Comparison of ENCODE assay signal across 1 cellular context in genomic region chr4:88523325-88524129, GRCh38.
TF ChIP-seq lines count a peak whose summit lies in the region.

Gene PYURF, minus strand, starts transcription at chr4:88523776. Its CDS starts 76 bp downstream, at chr4:88523700.

TF ChIP-seq in HepG2, 621 proteins besides CTCF, POLR2A, EP300 and RAD21 (continued from another document and continues in another):
- TF ChIP-seq, protein P1, sequence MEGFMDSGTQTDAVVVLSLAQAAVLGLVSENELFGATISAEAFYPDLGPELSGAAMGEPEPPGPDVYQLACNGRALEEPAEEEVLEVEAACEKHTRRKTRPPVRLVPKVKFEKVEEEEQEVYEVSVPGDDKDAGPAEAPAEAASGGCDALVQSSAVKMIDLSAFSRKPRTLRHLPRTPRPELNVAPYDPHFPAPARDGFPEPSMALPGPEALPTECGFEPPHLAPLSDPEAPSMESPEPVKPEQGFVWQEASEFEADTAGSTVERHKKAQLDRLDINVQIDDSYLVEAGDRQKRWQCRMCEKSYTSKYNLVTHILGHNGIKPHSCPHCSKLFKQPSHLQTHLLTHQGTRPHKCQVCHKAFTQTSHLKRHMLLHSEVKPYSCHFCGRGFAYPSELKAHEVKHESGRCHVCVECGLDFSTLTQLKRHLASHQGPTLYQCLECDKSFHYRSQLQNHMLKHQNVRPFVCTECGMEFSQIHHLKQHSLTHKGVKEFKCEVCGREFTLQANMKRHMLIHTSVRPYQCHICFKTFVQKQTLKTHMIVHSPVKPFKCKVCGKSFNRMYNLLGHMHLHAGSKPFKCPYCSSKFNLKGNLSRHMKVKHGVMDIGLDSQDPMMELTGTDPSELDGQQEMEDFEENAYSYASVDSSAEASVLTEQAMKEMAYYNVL (CRISPR knock-in tag; IDR thresholded peaks at IDR 0.05; ENCODE audit: borderline replicate concordance) = peak; percentile 80
- peak; percentile 86; the same call in 1 of the 2 replicates for TF ChIP-seq NAIF1 (CRISPR knock-in tag; IDR thresholded peaks at IDR 0.05; ENCODE audit: borderline replicate concordance)
- TF ChIP-seq ZNF180 (CRISPR knock-in tag; IDR thresholded peaks at IDR 0.05; ENCODE audit: borderline replicate concordance, low read depth) = no peak
- peak; percentile 84 for TF ChIP-seq MED1 (CRISPR knock-in tag; IDR thresholded peaks at IDR 0.05)
- no peak; the same call in none of the 2 replicates for TF ChIP-seq SAFB2 (CRISPR knock-in tag; IDR thresholded peaks at IDR 0.05; ENCODE audit: borderline replicate concordance, low read depth)
- TF ChIP-seq, protein P2, sequence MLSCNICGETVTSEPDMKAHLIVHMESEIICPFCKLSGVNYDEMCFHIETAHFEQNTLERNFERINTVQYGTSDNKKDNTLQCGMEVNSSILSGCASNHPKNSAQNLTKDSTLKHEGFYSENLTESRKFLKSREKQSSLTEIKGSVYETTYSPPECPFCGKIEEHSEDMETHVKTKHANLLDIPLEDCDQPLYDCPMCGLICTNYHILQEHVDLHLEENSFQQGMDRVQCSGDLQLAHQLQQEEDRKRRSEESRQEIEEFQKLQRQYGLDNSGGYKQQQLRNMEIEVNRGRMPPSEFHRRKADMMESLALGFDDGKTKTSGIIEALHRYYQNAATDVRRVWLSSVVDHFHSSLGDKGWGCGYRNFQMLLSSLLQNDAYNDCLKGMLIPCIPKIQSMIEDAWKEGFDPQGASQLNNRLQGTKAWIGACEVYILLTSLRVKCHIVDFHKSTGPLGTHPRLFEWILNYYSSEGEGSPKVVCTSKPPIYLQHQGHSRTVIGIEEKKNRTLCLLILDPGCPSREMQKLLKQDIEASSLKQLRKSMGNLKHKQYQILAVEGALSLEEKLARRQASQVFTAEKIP (CRISPR knock-in tag; IDR thresholded peaks at IDR 0.05; ENCODE audit: borderline replicate concordance) = no peak
- no peak for TF ChIP-seq ZNF17 (CRISPR knock-in tag; IDR thresholded peaks at IDR 0.05)
- no peak for TF ChIP-seq ZNF234 (CRISPR knock-in tag; conservative IDR thresholded peaks at IDR 0.05)
- no peak for TF ChIP-seq ZNF652 (CRISPR knock-in tag; IDR thresholded peaks at IDR 0.05; ENCODE audit: borderline replicate concordance, low read depth)
- TF ChIP-seq CENPX (CRISPR knock-in tag; IDR thresholded peaks at IDR 0.05) = no peak
- TF ChIP-seq, protein P3, sequence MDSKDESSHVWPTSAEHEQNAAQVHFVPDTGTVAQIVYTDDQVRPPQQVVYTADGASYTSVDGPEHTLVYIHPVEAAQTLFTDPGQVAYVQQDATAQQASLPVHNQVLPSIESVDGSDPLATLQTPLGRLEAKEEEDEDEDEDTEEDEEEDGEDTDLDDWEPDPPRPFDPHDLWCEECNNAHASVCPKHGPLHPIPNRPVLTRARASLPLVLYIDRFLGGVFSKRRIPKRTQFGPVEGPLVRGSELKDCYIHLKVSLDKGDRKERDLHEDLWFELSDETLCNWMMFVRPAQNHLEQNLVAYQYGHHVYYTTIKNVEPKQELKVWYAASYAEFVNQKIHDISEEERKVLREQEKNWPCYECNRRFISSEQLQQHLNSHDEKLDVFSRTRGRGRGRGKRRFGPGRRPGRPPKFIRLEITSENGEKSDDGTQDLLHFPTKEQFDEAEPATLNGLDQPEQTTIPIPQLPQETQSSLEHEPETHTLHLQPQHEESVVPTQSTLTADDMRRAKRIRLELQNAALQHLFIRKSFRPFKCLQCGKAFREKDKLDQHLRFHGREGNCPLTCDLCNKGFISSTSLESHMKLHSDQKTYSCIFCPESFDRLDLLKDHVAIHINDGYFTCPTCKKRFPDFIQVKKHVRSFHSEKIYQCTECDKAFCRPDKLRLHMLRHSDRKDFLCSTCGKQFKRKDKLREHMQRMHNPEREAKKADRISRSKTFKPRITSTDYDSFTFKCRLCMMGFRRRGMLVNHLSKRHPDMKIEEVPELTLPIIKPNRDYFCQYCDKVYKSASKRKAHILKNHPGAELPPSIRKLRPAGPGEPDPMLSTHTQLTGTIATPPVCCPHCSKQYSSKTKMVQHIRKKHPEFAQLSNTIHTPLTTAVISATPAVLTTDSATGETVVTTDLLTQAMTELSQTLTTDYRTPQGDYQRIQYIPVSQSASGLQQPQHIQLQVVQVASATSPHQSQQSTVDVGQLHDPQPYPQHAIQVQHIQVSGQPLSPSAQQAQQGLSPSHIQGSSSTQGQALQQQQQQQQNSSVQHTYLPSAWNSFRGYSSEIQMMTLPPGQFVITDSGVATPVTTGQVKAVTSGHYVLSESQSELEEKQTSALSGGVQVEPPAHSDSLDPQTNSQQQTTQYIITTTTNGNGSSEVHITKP (CRISPR knock-in tag; IDR thresholded peaks at IDR 0.05; ENCODE audit: low read depth) = peak; percentile 20; the same call in 1 of the 2 replicates
- peak; percentile 79 for TF ChIP-seq ZNF563 (CRISPR knock-in tag; IDR thresholded peaks at IDR 0.05)
- peak; percentile 92; the same call in 1 of the 2 replicates for TF ChIP-seq MIER3 (CRISPR knock-in tag; IDR thresholded peaks at IDR 0.05; ENCODE audit: borderline replicate concordance)
- TF ChIP-seq TCF12 (IDR thresholded peaks at IDR 0.05) = no peak
- TF ChIP-seq TCF12 (CRISPR knock-in tag; IDR thresholded peaks at IDR 0.05) = peak; percentile 58; the same call in 1 of the 2 replicates
- peak; percentile 57 for TF ChIP-seq FOXP4 (CRISPR knock-in tag; IDR thresholded peaks at IDR 0.05)
- TF ChIP-seq ZNF382 (CRISPR knock-in tag; IDR thresholded peaks at IDR 0.05; ENCODE audit: borderline replicate concordance) = no peak
- TF ChIP-seq ZNF557 (CRISPR knock-in tag; IDR thresholded peaks at IDR 0.05) = peak; percentile 51; the same call in 1 of the 2 replicates
- TF ChIP-seq NFIC (IDR thresholded peaks at IDR 0.05; ENCODE audit: low read length) = no peak
- TF ChIP-seq ZNF546 (CRISPR knock-in tag; conservative IDR thresholded peaks at IDR 0.05) = peak; percentile 94; the same call in 1 of the 2 replicates
- TF ChIP-seq JUND (CRISPR knock-in tag; IDR thresholded peaks at IDR 0.05) = 0 out of 2 replicates have a peak, but pooled peaks have one; percentile 45
- peak; percentile 9; the same call in 1 of the 2 replicates for TF ChIP-seq FOSL1 (CRISPR knock-in tag; IDR thresholded peaks at IDR 0.05; ENCODE audit: borderline replicate concordance)
- no peak; the same call in 1 of the 2 replicates for TF ChIP-seq SP140L (CRISPR knock-in tag; IDR thresholded peaks at IDR 0.05; ENCODE audit: borderline replicate concordance)
- peak; percentile 99 for TF ChIP-seq ZNF235 (CRISPR knock-in tag; IDR thresholded peaks at IDR 0.05; ENCODE audit: borderline replicate concordance)
- TF ChIP-seq SRSF1 (optimal IDR thresholded peaks at IDR 0.05; ENCODE audit: low read depth, low read length) = peak; percentile 78
- TF ChIP-seq ZNF766 (CRISPR knock-in tag; IDR thresholded peaks at IDR 0.05; ENCODE audit: borderline replicate concordance) = no peak; the same call in 1 of the 2 replicates
- TF ChIP-seq HOXA9 (CRISPR knock-in tag; IDR thresholded peaks at IDR 0.05; ENCODE audit: borderline replicate concordance) = peak; percentile 91
- TF ChIP-seq ZNF224 (CRISPR knock-in tag; IDR thresholded peaks at IDR 0.05) = 0 out of 2 replicates have a peak, but pooled peaks have one; percentile 28
- TF ChIP-seq, protein P4, sequence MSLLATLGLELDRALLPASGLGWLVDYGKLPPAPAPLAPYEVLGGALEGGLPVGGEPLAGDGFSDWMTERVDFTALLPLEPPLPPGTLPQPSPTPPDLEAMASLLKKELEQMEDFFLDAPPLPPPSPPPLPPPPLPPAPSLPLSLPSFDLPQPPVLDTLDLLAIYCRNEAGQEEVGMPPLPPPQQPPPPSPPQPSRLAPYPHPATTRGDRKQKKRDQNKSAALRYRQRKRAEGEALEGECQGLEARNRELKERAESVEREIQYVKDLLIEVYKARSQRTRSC (CRISPR knock-in tag; IDR thresholded peaks at IDR 0.05; ENCODE audit: low read depth) = peak; percentile 97
- TF ChIP-seq TARDBP (CRISPR knock-in tag; IDR thresholded peaks at IDR 0.05) = peak; percentile 64; the same call in 1 of the 2 replicates
- peak; percentile 35; the same call in 1 of the 2 replicates for TF ChIP-seq HCFC1 (IDR thresholded peaks at IDR 0.05; ENCODE audit: low read depth, low read length)
- TF ChIP-seq RFX3 (CRISPR knock-in tag; IDR thresholded peaks at IDR 0.05) = no peak
- no peak for TF ChIP-seq GPN1 (CRISPR knock-in tag; IDR thresholded peaks at IDR 0.05; ENCODE audit: borderline replicate concordance)
- TF ChIP-seq KDM1A (CRISPR knock-in tag; IDR thresholded peaks at IDR 0.05) = 0 out of 2 replicates have a peak, but pooled peaks have one; percentile 32
- peak; percentile 68; the same call in 1 of the 2 replicates for TF ChIP-seq SATB2 (CRISPR knock-in tag; IDR thresholded peaks at IDR 0.05)
- TF ChIP-seq HMG20B (CRISPR knock-in tag; conservative IDR thresholded peaks at IDR 0.05) = no peak; the same call in 1 of the 2 replicates
- TF ChIP-seq NFKBIZ (CRISPR knock-in tag; IDR thresholded peaks at IDR 0.05) = 0 out of 2 replicates have a peak, but pooled peaks have one; percentile 63
- no peak for TF ChIP-seq TBL1XR1 (IDR thresholded peaks at IDR 0.05; ENCODE audit: borderline replicate concordance, low read length, partially characterized antibody)
- peak; percentile 77 for TF ChIP-seq BHLHE40 (IDR thresholded peaks at IDR 0.05; ENCODE audit: low read length)
- TF ChIP-seq ZNF773 (CRISPR knock-in tag; IDR thresholded peaks at IDR 0.05; ENCODE audit: borderline replicate concordance) = peak; percentile 74; the same call in 1 of the 2 replicates
- TF ChIP-seq ZNF282 (IDR thresholded peaks at IDR 0.05; ENCODE audit: partially characterized antibody) = no peak
- no peak for TF ChIP-seq HNRNPUL1 (IDR thresholded peaks at IDR 0.05; ENCODE audit: low read depth, low read length)
- TF ChIP-seq ZNF7 (CRISPR knock-in tag; IDR thresholded peaks at IDR 0.05) = no peak
- peak; percentile 57 for TF ChIP-seq ARNTL (CRISPR knock-in tag; IDR thresholded peaks at IDR 0.05)
- no peak for TF ChIP-seq CREM (IDR thresholded peaks at IDR 0.05)
- no peak for TF ChIP-seq CREM (CRISPR knock-in tag; IDR thresholded peaks at IDR 0.05)
- TF ChIP-seq, protein P5, sequence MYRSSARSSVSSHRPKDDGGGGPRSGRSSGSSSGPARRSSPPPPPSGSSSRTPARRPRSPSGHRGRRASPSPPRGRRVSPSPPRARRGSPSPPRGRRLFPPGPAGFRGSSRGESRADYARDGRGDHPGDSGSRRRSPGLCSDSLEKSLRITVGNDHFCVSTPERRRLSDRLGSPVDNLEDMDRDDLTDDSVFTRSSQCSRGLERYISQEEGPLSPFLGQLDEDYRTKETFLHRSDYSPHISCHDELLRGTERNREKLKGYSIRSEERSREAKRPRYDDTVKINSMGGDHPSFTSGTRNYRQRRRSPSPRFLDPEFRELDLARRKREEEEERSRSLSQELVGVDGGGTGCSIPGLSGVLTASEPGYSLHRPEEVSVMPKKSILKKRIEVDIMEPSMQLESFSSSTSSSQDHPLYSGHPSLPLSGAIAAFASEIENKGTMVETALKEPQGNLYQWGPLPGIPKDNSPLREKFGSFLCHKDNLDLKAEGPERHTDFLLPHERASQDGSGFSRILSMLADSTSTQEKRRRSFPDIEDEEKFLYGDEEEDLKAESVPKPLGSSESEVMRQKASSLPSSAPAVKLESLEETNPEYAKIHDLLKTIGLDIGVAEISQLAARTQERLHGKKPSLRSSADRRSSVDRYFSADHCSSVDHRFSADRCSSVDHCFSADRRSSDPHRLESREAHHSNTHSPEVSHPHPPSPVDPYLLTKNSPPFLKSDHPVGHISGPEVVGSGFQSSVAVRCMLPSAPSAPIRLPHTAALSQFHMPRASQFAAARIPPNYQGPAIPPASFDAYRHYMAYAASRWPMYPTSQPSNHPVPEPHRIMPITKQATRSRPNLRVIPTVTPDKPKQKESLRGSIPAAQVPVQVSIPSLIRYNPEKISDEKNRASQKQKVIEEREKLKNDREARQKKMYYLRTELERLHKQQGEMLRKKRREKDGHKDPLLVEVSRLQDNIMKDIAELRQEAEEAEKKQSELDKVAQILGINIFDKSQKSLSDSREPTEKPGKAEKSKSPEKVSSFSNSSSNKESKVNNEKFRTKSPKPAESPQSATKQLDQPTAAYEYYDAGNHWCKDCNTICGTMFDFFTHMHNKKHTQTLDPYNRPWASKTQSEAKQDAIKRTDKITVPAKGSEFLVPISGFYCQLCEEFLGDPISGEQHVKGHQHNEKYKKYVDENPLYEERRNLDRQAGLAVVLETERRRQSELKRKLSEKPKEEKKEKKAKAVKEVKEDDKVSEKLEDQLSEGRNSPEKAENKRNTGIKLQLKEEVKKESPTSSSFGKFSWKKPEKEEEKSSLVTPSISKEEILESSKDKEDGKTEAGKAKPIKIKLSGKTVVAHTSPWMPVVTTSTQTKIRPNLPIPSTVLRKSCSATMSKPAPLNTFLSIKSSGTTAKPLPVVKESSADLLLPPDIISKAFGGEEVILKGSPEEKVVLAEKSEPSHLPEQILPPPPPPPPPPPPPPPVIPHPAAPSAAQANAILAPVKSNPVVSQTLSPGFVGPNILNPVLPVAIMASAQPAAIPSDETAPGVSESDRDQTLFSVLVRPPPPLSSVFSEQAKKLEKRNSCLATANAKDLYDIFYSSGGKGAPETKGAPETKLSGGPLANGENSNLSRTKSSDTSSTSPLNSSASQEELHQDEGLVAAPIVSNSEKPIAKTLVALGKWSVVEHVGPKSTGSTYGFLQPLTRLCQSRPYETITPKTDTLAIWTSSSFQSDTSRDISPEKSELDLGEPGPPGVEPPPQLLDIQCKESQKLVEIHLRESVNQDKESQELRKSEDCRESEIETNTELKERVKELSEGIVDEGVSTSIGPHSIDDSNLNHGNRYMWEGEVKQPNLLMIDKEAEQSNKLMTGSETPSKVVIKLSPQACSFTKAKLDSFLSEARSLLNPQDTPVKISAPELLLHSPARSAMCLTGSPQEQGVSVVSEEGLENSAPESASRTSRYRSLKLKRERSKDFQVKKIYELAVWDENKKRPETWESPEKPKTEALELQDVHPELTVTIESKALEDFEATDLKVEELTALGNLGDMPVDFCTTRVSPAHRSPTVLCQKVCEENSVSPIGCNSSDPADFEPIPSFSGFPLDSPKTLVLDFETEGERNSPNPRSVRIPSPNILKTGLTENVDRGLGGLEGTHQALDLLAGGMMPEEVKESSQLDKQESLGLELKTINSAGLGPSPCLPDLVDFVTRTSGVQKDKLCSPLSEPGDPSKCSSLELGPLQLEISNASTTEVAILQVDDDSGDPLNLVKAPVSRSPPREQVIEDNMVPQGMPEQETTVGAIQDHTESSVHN (CRISPR knock-in tag; IDR thresholded peaks at IDR 0.05) = 0 out of 2 replicates have a peak, but pooled peaks have one; percentile 69
- TF ChIP-seq PTBP1 (IDR thresholded peaks at IDR 0.05; ENCODE audit: low read depth, low read length, poor library complexity, severe bottlenecking) = no peak
- no peak for TF ChIP-seq ONECUT2 (CRISPR knock-in tag; IDR thresholded peaks at IDR 0.05)
- peak; percentile 63; the same call in 1 of the 2 replicates for TF ChIP-seq FOXK1 (CRISPR knock-in tag; IDR thresholded peaks at IDR 0.05; ENCODE audit: borderline replicate concordance, low read depth)
- TF ChIP-seq ZBTB38 (CRISPR knock-in tag; IDR thresholded peaks at IDR 0.05) = peak; percentile 85
